ENCODE assay signal across 1 cellular context in genomic region chr11:70220136-70220535, GRCh38.
TF ChIP-seq lines count a peak whose summit lies in the region.

No MANE protein-coding gene starts in this region.

TF ChIP-seq in K562, 482 proteins besides CTCF, POLR2A, EP300 and RAD21 (continued from another document):
- TF ChIP-seq POLR3G (IDR thresholded peaks at IDR 0.05; ENCODE audit: extremely low read depth, insufficient read length, insufficient replicate concordance), result no peak
